In the genomic region with DNA sequence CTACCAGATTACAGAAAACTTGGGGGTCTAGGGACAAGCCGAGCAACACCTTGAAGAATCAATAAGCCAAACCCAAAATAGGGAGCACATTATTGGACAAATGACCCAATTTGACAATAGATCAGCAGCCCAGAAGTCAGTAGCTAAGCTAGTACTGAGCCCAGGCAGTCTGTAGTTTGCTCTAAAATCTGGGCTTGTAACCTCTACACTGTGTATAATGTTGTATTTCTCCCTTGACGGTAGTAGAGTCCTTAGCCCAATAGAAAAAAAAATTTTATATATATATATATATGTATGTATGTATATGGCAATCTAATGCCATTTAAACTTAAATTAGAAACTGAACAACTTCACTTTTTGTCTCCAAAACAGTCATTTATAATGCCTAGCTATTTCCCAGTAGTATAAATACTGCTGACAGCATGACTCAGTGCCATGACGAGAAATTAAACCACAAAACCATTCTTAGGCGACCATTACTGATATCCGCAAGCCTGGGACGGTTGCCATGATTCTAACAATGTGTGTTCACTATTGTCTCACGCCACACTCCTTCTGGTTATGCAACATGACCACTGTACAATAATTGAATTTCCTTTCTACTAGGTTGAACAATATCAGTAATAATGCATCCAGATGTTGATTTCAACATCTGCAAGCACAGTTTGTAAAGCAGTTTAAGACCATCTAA, we compare ENCODE assay signal across 11 cellular contexts.
DNase-seq lines count a peak whose midpoint lies in the region; ATAC-seq and TF ChIP-seq lines count a peak whose summit lies in the region.
"Had no signal": no experiment of that assay in that cellular context is flagged by ENCODE, and none has a peak within 500 bp of the region (broad histone marks: within the 10 kb centered on the region; RNA-seq: fewer than 3 reads in every experiment).

No MANE protein-coding gene starts in this region.

- no peak for TF ChIP-seq RAD21 in HCT116 (IDR thresholded peaks at IDR 0.05; ENCODE audit: low read depth)

- H3K36me3 ChIP-seq in A673 (ENCODE audit: insufficient read depth, low read length, poor library complexity, severe bottlenecking) (no peaks in the 10 kb centered on the region), HCT116 (ENCODE audit: control insufficient read depth in 1 of 2, insufficient read depth in 2 of 2, low read length in 2 of 2) (no peaks in the 10 kb centered on the region), fibroblast of lung (ENCODE audit: control insufficient read depth, insufficient read depth, low read length) (no peaks in the 10 kb centered on the region), Caco-2 (ENCODE audit: control insufficient read depth, insufficient read depth, low read length) (no peaks in the 10 kb centered on the region)

- H3K79me2 ChIP-seq in HCT116 (ENCODE audit: insufficient read depth, low read length) (no peaks in the 10 kb centered on the region), fibroblast of lung (ENCODE audit: control insufficient read depth, insufficient read depth, low read length) (no peaks in the 10 kb centered on the region)

- no peaks in the 10 kb centered on the region for H3K36me3 Mint-ChIP-seq in Caco-2 (ENCODE audit: insufficient read depth, unreplicated experiment)

- H3K4me3 Mint-ChIP-seq in Caco-2 (ENCODE audit: unreplicated experiment): no peak overlapping the region
- H3K4me3 Mint-ChIP-seq: neural crest cell had no signal

- no peak overlapping the region for H3K4me3 ChIP-seq in A673 (ENCODE audit: low read depth, low read length, poor library complexity, severe bottlenecking)
- no peak overlapping the region for H3K4me3 ChIP-seq in HCT116 (replicated peaks in 1 of 2; ENCODE audit: low read depth in 1 of 2, low read length in 2 of 2)
- no peak overlapping the region for H3K4me3 ChIP-seq in fibroblast of lung (replicated peaks in 1 of 4; ENCODE audit: control extremely low read depth in 1 of 4, insufficient read depth in 1 of 4, low read depth in 3 of 4, low read length in 4 of 4)
- H3K4me3 ChIP-seq in Caco-2 (ENCODE audit: low read depth, low read length): no peak overlapping the region

- no peaks in the 10 kb centered on the region for H4K20me1 ChIP-seq in HCT116 (ENCODE audit: insufficient read depth)
- no peaks in the 10 kb centered on the region for H4K20me1 ChIP-seq in fibroblast of lung (ENCODE audit: control insufficient read depth, extremely low read depth, insufficient read depth, low read length)

- TF ChIP-seq POLR2A in HCT116 (IDR thresholded peaks at IDR 0.05; ENCODE audit: borderline replicate concordance, extremely low read depth, insufficient read depth, insufficient read length): no peak

- no peak overlapping the region for H3K4me2 ChIP-seq in HCT116 (ENCODE audit: low read length)
- peak overlapping the region; percentile 17 for H3K4me2 ChIP-seq in fibroblast of lung (ENCODE audit: extremely low read depth, insufficient read depth, low read length)

- H3K27me3 ChIP-seq in A673 (replicated peaks; ENCODE audit: insufficient read depth, low read depth, low read length, poor library complexity): no peaks in the 10 kb centered on the region
- peaks cover 5% of the 10 kb centered on the region; the same call in 1 of the 2 replicates for H3K27me3 ChIP-seq in HCT116 (ENCODE audit: insufficient read depth, low read length)
- H3K27me3 ChIP-seq in fibroblast of lung (ENCODE audit: control insufficient read depth, insufficient read depth, low read length): no peaks in the 10 kb centered on the region
- no peaks in the 10 kb centered on the region; the same call in 1 of the 2 replicates for H3K27me3 ChIP-seq in Caco-2 (replicated peaks; ENCODE audit: control insufficient read depth, insufficient read depth, low read length)

- no peaks in the 10 kb centered on the region for H3K9me2 ChIP-seq in HCT116 (ENCODE audit: insufficient read depth)

- H3K27ac ChIP-seq in A673 (ENCODE audit: low read depth, low read length, poor library complexity, severe bottlenecking) (no peak overlapping the region), HCT116 (ENCODE audit: low read depth, low read length) (no peak overlapping the region), fibroblast of lung (ENCODE audit: insufficient read depth, low read length) (no peak overlapping the region)

- H3K9me3 ChIP-seq in A673 (ENCODE audit: low read depth, low read length, poor library complexity, severe bottlenecking) (no peaks in the 10 kb centered on the region), HCT116 (ENCODE audit: control insufficient read depth in 1 of 2, insufficient read depth in 1 of 2, low read depth in 1 of 2, low read length in 2 of 2) (no peaks in the 10 kb centered on the region), fibroblast of lung (ENCODE audit: control insufficient read depth, insufficient read depth, low read depth, low read length) (no peaks in the 10 kb centered on the region), Caco-2 (no peaks in the 10 kb centered on the region)

- H3K27me3 Mint-ChIP-seq in Caco-2 (ENCODE audit: insufficient read depth, unreplicated experiment): peaks cover 19% of the 10 kb centered on the region

- POLR2A ChIA-PET in A673 (lab: Charles Lee; ENCODE audit: low non-redundant PET): no interaction called here
- POLR2A ChIA-PET in HCT116 (lab: Charles Lee): no interaction called here
- POLR2A ChIA-PET in Caco-2 (lab: Charles Lee): no interaction called here

- H3K4me1 ChIP-seq in A673 (ENCODE audit: insufficient read depth, low read length, poor library complexity, severe bottlenecking) (peaks cover 11% of the 10 kb centered on the region), HCT116 (ENCODE audit: control insufficient read depth in 1 of 2, insufficient read depth in 2 of 2, low read length in 2 of 2) (no peaks in the 10 kb centered on the region), fibroblast of lung (ENCODE audit: control insufficient read depth, extremely low read depth, insufficient read depth, low read length) (no peaks in the 10 kb centered on the region), Caco-2 (no peaks in the 10 kb centered on the region)

- no peak overlapping the region for H3K9ac ChIP-seq in HCT116 (ENCODE audit: low read length)
- no peak overlapping the region for H3K9ac ChIP-seq in fibroblast of lung (ENCODE audit: insufficient read depth, low read length)

- CTCF ChIA-PET in A673 (lab: Charles Lee) (no interaction called here), HCT116 (lab: Charles Lee) (no interaction called here), Caco-2 (lab: Charles Lee) (no interaction called here)

- peak; percentile 40; the same call in 1 of the 2 replicates for ATAC-seq in HCT116
- ATAC-seq in HG03108 (IDR thresholded peaks at IDR 0.05; ENCODE audit: unreplicated experiment): no peak
- no peak for ATAC-seq in HG03432 (IDR thresholded peaks at IDR 0.05; ENCODE audit: unreplicated experiment)

- H2AFZ ChIP-seq in HCT116 (ENCODE audit: low read depth, low read length, poor library complexity, severe bottlenecking): no peak overlapping the region
- no peak overlapping the region for H2AFZ ChIP-seq in fibroblast of lung (ENCODE audit: low read length)

- TF ChIP-seq CTCF in A673 (conservative IDR thresholded peaks at IDR 0.05; ENCODE audit: low read depth, low read length): no peak
- no peak for TF ChIP-seq CTCF in HCT116 (IDR thresholded peaks at IDR 0.05 in 2 of 3, conservative IDR thresholded peaks at IDR 0.05 in 1 of 3; ENCODE audit: borderline replicate concordance in 1 of 3, insufficient read depth in 1 of 3, low read depth in 2 of 3, low read length in 2 of 3)
- TF ChIP-seq CTCF in fibroblast of lung (conservative IDR thresholded peaks at IDR 0.05 in 1 of 2, IDR thresholded peaks at IDR 0.05 in 1 of 2; ENCODE audit: low read depth in 1 of 2, low read length in 2 of 2): no peak
- TF ChIP-seq CTCF in Caco-2 (IDR thresholded peaks at IDR 0.05; ENCODE audit: insufficient read depth in 1 of 2, low read depth in 1 of 2, low read length in 1 of 2, severe bottlenecking in 1 of 2, unreplicated experiment in 1 of 2): no peak

- intact Hi-C loops in A673 (cut with micrococcal nuclease; ENCODE audit: unreplicated experiment) (no loop called here), HCT116 (cut with micrococcal nuclease) (no loop called here), posterior vena cava (cut with DNase I) (no loop called here), Caco-2 (cut with micrococcal nuclease; ENCODE audit: unreplicated experiment) (no loop called here)

- DNase-seq in A673 (ENCODE audit: low spot score): peak; percentile 90
- DNase-seq in HCT116 (ENCODE audit: low read depth, low spot score): no peak
- DNase-seq in RPMI7951 (ENCODE audit: low read depth): peak; percentile 97
- DNase-seq in fibroblast of lung (ENCODE audit: low read depth in 2 of 2): peak; percentile 98 to 99
- no peak for DNase-seq in posterior vena cava (ENCODE audit: low spot score)
- no peak for DNase-seq in Caco-2
- DNase-seq: glutamatergic neuron, NCI-H187 had no signal

- no peaks in the 10 kb centered on the region for H3K9me3 Mint-ChIP-seq in Caco-2 (ENCODE audit: unreplicated experiment)
- H3K9me3 Mint-ChIP-seq: neural crest cell had no signal

- H3K27ac Mint-ChIP-seq in Caco-2 (ENCODE audit: unreplicated experiment): no peak overlapping the region

- RAD21 ChIA-PET in HCT116 (lab: Charles Lee; ENCODE audit: low non-redundant PET in 1 of 2, low total read pairs in 2 of 2, uncharacterized antibody in 2 of 2, unreplicated experiment in 2 of 2): no interaction called here

- no peaks in the 10 kb centered on the region for H3K4me1 Mint-ChIP-seq in Caco-2 (ENCODE audit: low read depth, unreplicated experiment)
- H3K4me1 Mint-ChIP-seq: neural crest cell had no signal

- BruUV-seq in A673 (replicated peaks; lab: Mats Ljungman, UMichigan) (no TSS peak), HCT116 (replicated peaks; lab: Mats Ljungman, UMichigan) (no TSS peak), Caco-2 (replicated peaks; lab: Mats Ljungman, UMichigan) (no TSS peak)

TF ChIP-seq in HCT116, 20 proteins besides CTCF, POLR2A, EP300 and RAD21:
- no peak for TF ChIP-seq ELF1 (IDR thresholded peaks at IDR 0.05; ENCODE audit: borderline replicate concordance, low read depth)
- TF ChIP-seq SRF (IDR thresholded peaks at IDR 0.05; ENCODE audit: low read depth): no peak
TF ChIP-seq in HCT116: peak in this region for 0.

Comparison
In these comparisons a context has a peak if more than half of its experiments do, and no peak if none do; other contexts are left out.
1. DNase-seq: peak in A673 (single experiment), RPMI7951 (single experiment) and fibroblast of lung (2 of 2); none in HCT116 (single experiment), posterior vena cava (single experiment) and Caco-2 (0 of 2).